ENCODE assay signal across 29 cellular contexts in the genomic region with DNA sequence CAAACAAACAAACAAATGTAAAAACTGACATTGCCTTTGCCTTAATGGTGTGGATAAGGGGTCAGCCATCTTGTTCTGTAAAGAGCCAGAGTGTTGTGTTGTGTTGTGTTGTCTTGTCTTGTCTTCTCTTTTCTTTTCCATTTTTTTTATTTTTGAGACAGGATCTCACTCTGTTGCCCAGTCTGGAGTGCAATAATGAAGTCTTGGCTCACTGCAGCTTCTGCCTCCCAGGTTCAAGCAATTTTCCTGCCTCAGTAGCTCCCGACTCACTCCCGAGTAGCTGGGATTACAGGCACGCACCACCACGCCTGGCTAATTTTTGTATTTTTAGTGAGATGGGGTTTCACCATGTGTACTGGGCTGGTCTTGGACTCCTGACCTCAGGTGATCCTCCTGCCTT. TPM values are rescaled to one million over a fixed set of nuclear protein-coding genes. Genes with fewer than 3 reads are reported as not detected.
"Had no signal": no experiment of that assay in that cellular context is flagged by ENCODE, and none has a peak within 500 bp of the region (broad histone marks: within the 10 kb centered on the region; RNA-seq: fewer than 3 reads in every experiment).

No MANE protein-coding gene starts in this region.

- DNase-seq: stimulated activated CD4-positive, alpha-beta T cell treated with anti-CD3 and anti-CD28 coated beads, Interleukin-2, amount 100 ng/mL, for 48 hours; stimulated activated CD4-positive, alpha-beta T cell treated with anti-CD3 and anti-CD28 coated beads, Interleukin-4, amount 100 ng/mL, for 1 hour; stimulated activated CD4-positive, alpha-beta T cell treated with anti-CD3 and anti-CD28 coated beads, Interleukin-4, amount 100 ng/mL, for 24 hours; stimulated activated CD4-positive, alpha-beta T cell treated with anti-CD3 and anti-CD28 coated beads, Interleukin-4, amount 100 ng/mL, for 4 hours; stimulated activated CD8-positive, alpha-beta memory T cell treated with anti-CD3 and anti-CD28 coated beads, Interleukin-4, amount 100 ng/mL, for 48 hours; stimulated activated naive B cell treated with anti-CD40 and anti-IgM and Interleukin-4, amounts not matched to agents 10 μg/mL and 1 μg/mL and 100 μg/mL, for 72 hours; stimulated activated naive CD4-positive, alpha-beta T cell; stimulated activated naive CD4-positive, alpha-beta T cell treated with Interleukin-2 at 50 U/mL for 16 hours; stimulated activated naive CD8-positive, alpha-beta T cell treated with anti-CD3 and anti-CD28 coated beads, Interleukin-15, amount 100 ng/mL, for 72 hours; stimulated activated naive CD8-positive, alpha-beta T cell treated with anti-CD3 and anti-CD28 coated beads, Interleukin-15, Interleukin-2, amounts not matched to agents 100 U/mL and 50 U/mL, for 24 hours; stomach; substantia nigra; testis; thyroid gland; tibial artery; transverse colon; trophoblast cell; upper lobe of left lung; upper lobe of right lung; uterus had no signal

- H3K4me3 ChIP-seq: stomach, suprapubic skin, testis, thoracic aorta, thyroid gland, tibial artery, tibial nerve, transverse colon, upper lobe of left lung, upper lobe of right lung, uterus, vagina had no signal

- ATAC-seq: stimulated activated effector memory CD8-positive, alpha-beta T cell treated with anti-CD3 and anti-CD28 coated beads, Interleukin-12 subunit alpha, Interleukin-12 subunit beta, amount 100 ng/mL, for 72 hours; stimulated activated memory B cell treated with anti-CD40 and anti-IgM and Interleukin-4, amounts not matched to agents 10 μg/mL and 1 μg/mL and 100 μg/mL, for 72 hours; stimulated activated naive B cell treated with anti-CD40 and anti-IgM and Interleukin-4, amounts not matched to agents 10 μg/mL and 1 μg/mL and 100 μg/mL, for 72 hours; stimulated activated naive CD8-positive, alpha-beta T cell treated with anti-CD3 and anti-CD28 coated beads, Interleukin-15, amount 100 ng/mL, for 72 hours; stimulated activated naive CD8-positive, alpha-beta T cell treated with anti-CD3 and anti-CD28 coated beads, Interleukin-15, Interleukin-2, amounts not matched to agents 100 U/mL and 50 U/mL, for 24 hours; upper lobe of right lung had no signal

- H3K4me1 ChIP-seq: suprapubic skin, testis, thyroid gland, tibial nerve, upper lobe of left lung, upper lobe of right lung, uterus, vagina had no signal

- H3K9me3 ChIP-seq: stomach, suprapubic skin, testis, thyroid gland, tibial artery, transverse colon, upper lobe of left lung, upper lobe of right lung, uterus, vagina had no signal

- H3K27ac ChIP-seq: stomach, suprapubic skin, testis, thoracic aorta, thyroid gland, tibial artery, tibial nerve, transverse colon, upper lobe of left lung, upper lobe of right lung, uterus, vagina had no signal

- H3K36me3 ChIP-seq: stomach, suprapubic skin, thoracic aorta, thyroid gland, tibial artery, tibial nerve, transverse colon, upper lobe of left lung, upper lobe of right lung, uterus, vagina had no signal

- H3K27me3 ChIP-seq: testis, thyroid gland, transverse colon, upper lobe of left lung, uterus, vagina had no signal

- FAIRE-seq: urothelium cell line had no signal

RNA-seq across cellular contexts. Expression of gene TMPRSS9, which starts 39.5 kb away (rescaled TPM):
- total RNA-seq: subcutaneous adipose tissue, suprapubic skin, tibial nerve, upper lobe of right lung, ureter, vagina had no signal
- polyA plus RNA-seq: stomach had no signal
